Comparison of ENCODE assay signal across 11 cellular contexts in genomic region chr12:50732591-50732990, GRCh38. TPM values are rescaled to one million over a fixed set of nuclear protein-coding genes. Genes with fewer than 3 reads are reported as not detected.
DNase-seq lines count a peak whose midpoint lies in the region; ATAC-seq and TF ChIP-seq lines count a peak whose summit lies in the region.
"Had no signal": no experiment of that assay in that cellular context is flagged by ENCODE, and none has a peak within 500 bp of the region (broad histone marks: within the 10 kb centered on the region; RNA-seq: fewer than 3 reads in every experiment).

No MANE protein-coding gene starts in this region.

- RAD21 ChIA-PET in HCT116 (lab: Charles Lee; ENCODE audit: low non-redundant PET in 1 of 2, low total read pairs in 2 of 2, uncharacterized antibody in 2 of 2, unreplicated experiment in 2 of 2) = no interaction called here

- TF ChIP-seq CTCF in AG04450 (IDR thresholded peaks at IDR 0.05; ENCODE audit: low read depth, low read length) (no peak), HCT116 (IDR thresholded peaks at IDR 0.05 in 2 of 3, conservative IDR thresholded peaks at IDR 0.05 in 1 of 3; ENCODE audit: borderline replicate concordance in 1 of 3, insufficient read depth in 1 of 3, low read depth in 2 of 3, low read length in 2 of 3) (no peak), VCaP (conservative IDR thresholded peaks at IDR 0.05) (no peak), foreskin fibroblast (IDR thresholded peaks at IDR 0.05; ENCODE audit: low read depth, low read length) (no peak)

- H3K27me3 ChIP-seq in AG04450 (ENCODE audit: control insufficient read depth, insufficient read depth, low read length) = no peaks in the 10 kb centered on the region
- H3K27me3 ChIP-seq in HCT116 (ENCODE audit: insufficient read depth, low read length) = no peaks in the 10 kb centered on the region
- H3K27me3 ChIP-seq: BLaER1 treated with 17β-estradiol and CSF1 and Interleukin-3, amounts not matched to agents 10 nM and 100 nM had no signal

- no TSS peak for BruUV-seq in HCT116 (replicated peaks; lab: Mats Ljungman, UMichigan)

- ATAC-seq in HCT116 = no peak
- ATAC-seq in stimulated activated naive CD8-positive, alpha-beta T cell treated with anti-CD3 and anti-CD28 coated beads, Interleukin-15, Interleukin-2, amounts not matched to agents 100 U/mL and 50 U/mL, for 24 hours = no peak
- ATAC-seq: right cardiac atrium had no signal

- CTCF ChIA-PET in AG04450 (lab: Charles Lee) = interaction anchor here (1.5 kb wide), 1 partner anchor 228 kb away, joined by 7 read pairs; the partner anchor contains the start of gene DIP2B
- CTCF ChIA-PET in HCT116 (lab: Charles Lee) = no interaction called here

- no peaks in the 10 kb centered on the region for H3K9me3 ChIP-seq in AG04450 (ENCODE audit: control insufficient read depth, insufficient read depth, low read length)
- H3K9me3 ChIP-seq in HCT116 (ENCODE audit: control insufficient read depth in 1 of 2, insufficient read depth in 1 of 2, low read depth in 1 of 2, low read length in 2 of 2) = no peaks in the 10 kb centered on the region
- H3K9me3 ChIP-seq: BLaER1 treated with 17β-estradiol and CSF1 and Interleukin-3, amounts not matched to agents 10 nM and 100 nM had no signal

- H3K9me2 ChIP-seq in HCT116 (ENCODE audit: insufficient read depth) = no peaks in the 10 kb centered on the region

- H3K36me3 ChIP-seq in HCT116 (ENCODE audit: control insufficient read depth in 1 of 2, insufficient read depth in 2 of 2, low read length in 2 of 2) = peaks cover 21 to 24% of the 10 kb centered on the region in 2 experiments

- no peaks in the 10 kb centered on the region for H3K79me2 ChIP-seq in HCT116 (ENCODE audit: insufficient read depth, low read length)

- POLR2A ChIA-PET in AG04450 (lab: Yijun Ruan, JAX) = interaction anchor here (0.6 to 1.2 kb wide), 3 partner anchors 32 to 302 kb away, joined by 3 to 5 read pairs (median 4); no protein-coding TSS in a partner anchor
- POLR2A ChIA-PET in HCT116 (lab: Charles Lee) = no interaction called here

- no peak for TF ChIP-seq RAD21 in HCT116 (IDR thresholded peaks at IDR 0.05; ENCODE audit: low read depth)

- no peaks in the 10 kb centered on the region for H4K20me1 ChIP-seq in HCT116 (ENCODE audit: insufficient read depth)

- H3K27ac ChIP-seq in AG04450 (ENCODE audit: low read depth, low read length) (peak overlapping the region; percentile 65), HCT116 (ENCODE audit: low read depth, low read length) (no peak overlapping the region), VCaP (peak overlapping the region; percentile 31; the same call in 1 of the 2 replicates)
- H3K27ac ChIP-seq: KMS-11 had no signal

- no peak overlapping the region for H2AFZ ChIP-seq in HCT116 (ENCODE audit: low read depth, low read length, poor library complexity, severe bottlenecking)

- H3K4me1 ChIP-seq in HCT116 (ENCODE audit: control insufficient read depth in 1 of 2, insufficient read depth in 2 of 2, low read length in 2 of 2) = peaks cover 0 to 8% of the 10 kb centered on the region in 2 experiments; a peak in 1 of 4 replicates

- intact Hi-C loops in HCT116 (cut with micrococcal nuclease) = no loop called here

- no peak overlapping the region for H3K4me2 ChIP-seq in HCT116 (ENCODE audit: low read length)
- H3K4me2 ChIP-seq: KMS-11 had no signal

- no peak for TF ChIP-seq POLR2A in HCT116 (IDR thresholded peaks at IDR 0.05; ENCODE audit: borderline replicate concordance, extremely low read depth, insufficient read depth, insufficient read length)

- peak; percentile 69 for DNase-seq in AG04450 (ENCODE audit: low read depth, low spot score)
- peak; percentile 3 for DNase-seq in HCT116 (ENCODE audit: low read depth, low spot score)
- DNase-seq in foreskin fibroblast = peak; percentile 84 to 85
- DNase-seq in DMS153 (lab: John Stamatoyannopoulos, UW) = no peak
- no peak for DNase-seq in dermis blood vessel endothelial cell
- no peak for DNase-seq in stimulated activated naive CD8-positive, alpha-beta T cell treated with anti-CD3 and anti-CD28 coated beads, Interleukin-15, Interleukin-2, amounts not matched to agents 100 U/mL and 50 U/mL, for 24 hours
- no peak for DNase-seq in stimulated activated naive CD4-positive, alpha-beta T cell treated with Interleukin-2 at 50 U/mL for 16 hours (lab: John Stamatoyannopoulos, UW)
- DNase-seq: right cardiac atrium had no signal

- H3K4me3 ChIP-seq in AG04450 (ENCODE audit: low read depth, low read length) (no peak overlapping the region), HCT116 (replicated peaks in 1 of 2; ENCODE audit: low read depth in 1 of 2, low read length in 2 of 2) (no peak overlapping the region), foreskin fibroblast (ENCODE audit: low read depth in 1 of 2, low read length in 2 of 2) (no peak overlapping the region)
- H3K4me3 ChIP-seq: BLaER1 treated with 17β-estradiol and CSF1 and Interleukin-3, amounts not matched to agents 10 nM and 100 nM had no signal

- no peak overlapping the region for H3K9ac ChIP-seq in HCT116 (ENCODE audit: low read length)
- H3K9ac ChIP-seq: KMS-11 had no signal

TF ChIP-seq in HCT116, 20 proteins besides CTCF, POLR2A, EP300 and RAD21:
- TF ChIP-seq ZFX (IDR thresholded peaks at IDR 0.05) (no peak), POLR2AphosphoS5 (IDR thresholded peaks at IDR 0.05; ENCODE audit: low read depth, low read length) (no peak), CEBPB (IDR thresholded peaks at IDR 0.05; ENCODE audit: low read depth) (peak; percentile 18; the same call in 1 of the 2 replicates), CBX3 (IDR thresholded peaks at IDR 0.05; ENCODE audit: low read depth) (no peak), ZNF274 (IDR thresholded peaks at IDR 0.05; ENCODE audit: low read depth, low read length) (no peak), ELF1 (IDR thresholded peaks at IDR 0.05; ENCODE audit: borderline replicate concordance, low read depth) (no peak), ZBTB33 (IDR thresholded peaks at IDR 0.05; ENCODE audit: extremely low read depth, insufficient replicate concordance, low read length) (no peak), EGR1 (IDR thresholded peaks at IDR 0.05; ENCODE audit: low read depth) (no peak), SIN3A (IDR thresholded peaks at IDR 0.05; ENCODE audit: low read depth) (no peak), TCF7L2 (IDR thresholded peaks at IDR 0.05; ENCODE audit: borderline replicate concordance, extremely low read depth, insufficient read depth, insufficient read length) (no peak), ATF3 (IDR thresholded peaks at IDR 0.05) (no peak), EZH2phosphoT487 (IDR thresholded peaks at IDR 0.05; ENCODE audit: borderline replicate concordance) (no peak), JUND (IDR thresholded peaks at IDR 0.05) (no peak), YY1 (IDR thresholded peaks at IDR 0.05; ENCODE audit: extremely low read depth, insufficient replicate concordance, low read depth, low read length) (no peak), FOSL1 (IDR thresholded peaks at IDR 0.05; ENCODE audit: low read depth) (peak; percentile 18; the same call in 1 of the 2 replicates)
TF ChIP-seq in HCT116: peak in this region for 2.

RNA-seq across cellular contexts. Expression of gene ATF1, which starts 31.3 kb away (rescaled TPM):
- 60.5 and 63.1 TPM in 2 replicates for polyA plus RNA-seq in AG04450 (2011; rRNA removed)
- 72.8 and 75.4 TPM in 2 replicates for polyA minus RNA-seq in AG04450 (2011; rRNA and poly(A)+ RNA removed)
- 48.8 TPM for total RNA-seq in HCT116 (2021; ENCODE audit: unreplicated experiment)
- polyA plus RNA-seq in HCT116 (2012) = 40.5 and 44.9 TPM in 2 replicates
- 14.6 and 21.3 TPM in 2 replicates for total RNA-seq in dermis blood vessel endothelial cell

Comparison
In these comparisons a context has a peak if more than half of its experiments do, and no peak if none do; other contexts are left out.
1. DNase-seq: peak in AG04450 (single experiment), HCT116 (single experiment) and foreskin fibroblast (2 of 2); none in DMS153 (single experiment), dermis blood vessel endothelial cell (single experiment), stimulated activated naive CD8-positive, alpha-beta T cell treated with anti-CD3 and anti-CD28 coated beads, Interleukin-15, Interleukin-2, amounts not matched to agents 100 U/mL and 50 U/mL, for 24 hours (single experiment) and stimulated activated naive CD4-positive, alpha-beta T cell treated with Interleukin-2 at 50 U/mL for 16 hours (single experiment).